Comparison of ENCODE assay signal across 17 cellular contexts in the genomic region with DNA sequence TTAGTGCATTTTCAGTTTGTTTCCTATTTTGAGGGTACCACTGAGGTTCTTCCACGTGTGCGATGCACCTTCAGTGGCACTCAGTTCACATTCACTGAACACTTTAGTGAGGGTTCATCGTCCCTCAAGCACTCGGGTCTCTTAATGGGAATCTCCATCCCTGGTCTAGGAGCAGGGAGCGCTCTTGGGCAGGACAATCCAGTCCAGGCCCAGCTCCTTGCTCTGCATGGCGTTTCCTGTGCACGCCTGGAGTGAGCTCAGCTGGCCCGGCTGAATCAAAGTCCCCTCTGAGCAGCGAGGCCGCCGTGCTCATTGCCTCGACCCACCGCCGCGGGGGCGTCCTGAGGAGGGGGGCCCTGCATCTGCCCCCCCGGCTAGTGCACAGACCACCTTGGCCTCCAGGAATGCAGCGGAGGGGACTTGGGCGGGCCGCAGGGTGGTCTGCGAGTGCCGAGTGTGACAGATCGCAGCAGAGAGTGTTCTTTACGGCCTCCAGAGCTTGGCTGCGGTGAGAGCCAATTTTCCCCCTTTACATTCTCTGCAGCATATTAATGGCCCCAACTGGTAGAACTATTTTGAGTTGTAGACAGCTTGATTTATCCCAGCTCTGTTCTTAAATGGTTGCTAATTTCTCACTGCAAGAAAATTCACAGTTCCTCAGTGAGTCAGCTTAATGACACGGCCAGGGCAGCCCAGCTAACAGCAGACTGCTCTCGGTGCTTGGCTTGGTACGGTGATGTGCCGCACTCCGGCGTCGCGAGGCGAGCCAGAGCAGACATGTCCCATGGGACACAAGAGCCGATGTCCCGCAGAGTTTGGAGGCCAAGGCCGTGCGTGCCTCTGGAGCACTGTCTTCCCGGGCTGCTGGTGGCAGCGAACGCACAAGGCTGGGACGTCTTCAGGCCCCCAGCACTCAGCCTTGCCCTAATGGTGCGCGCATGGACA. TPM values are rescaled to one million over a fixed set of nuclear protein-coding genes. Genes with fewer than 3 reads are reported as not detected.
DNase-seq lines count a peak whose midpoint lies in the region; ATAC-seq, FAIRE-seq and TF ChIP-seq lines count a peak whose summit lies in the region.
"Had no signal": no experiment of that assay in that cellular context is flagged by ENCODE, and none has a peak within 500 bp of the region (broad histone marks: within the 10 kb centered on the region; RNA-seq: fewer than 3 reads in every experiment).

No MANE protein-coding gene starts in this region.

- H3K4me3 ChIP-seq in GM23248 (no peak overlapping the region), H1 (ENCODE audit: extremely low read depth in 1 of 4, insufficient read depth in 2 of 4, low read depth in 3 of 4, low read length in 4 of 4) (no peak overlapping the region)
- H3K4me3 ChIP-seq: tibial nerve had no signal

- no peak overlapping the region for H2AK5ac ChIP-seq in H1 (ENCODE audit: low read depth, low read length)

- WGBS in GM23248 (ENCODE audit: low coverage in 1 of 2, low lambda C conversion rate in 2 of 2, missing lambda C conversion rate in 2 of 2), 2 experiments: 58 to 61% methylated on average over 43 to 44 of the region's 44 CpGs
- 92% methylated on average over 44 of the region's 44 CpGs; no CpG with 5 or more reads in 1 of the 2 experiments for WGBS in H1 (ENCODE audit: extremely low coverage in 1 of 2, insufficient coverage in 1 of 2, insufficient read length in 1 of 2, insufficient replicate concordance in 2 of 2, low coverage in 1 of 2, low lambda C conversion rate in 2 of 2, missing lambda C conversion rate in 1 of 2), 2 experiments

- H2BK15ac ChIP-seq in H1 (ENCODE audit: low read length): no peak overlapping the region

- peaks cover 38% of the 10 kb centered on the region for H3F3A ChIP-seq in GM23248 (ENCODE audit: insufficient read depth)

- peaks cover 8% of the 10 kb centered on the region for H3K79me1 ChIP-seq in H1 (ENCODE audit: low read depth, low read length)

- no peak for FAIRE-seq in H1 (lab: Jason Lieb, UNC)
- FAIRE-seq: GM12892 had no signal

- peak overlapping the region; percentile 25; the same call in 1 of the 2 replicates for H4K8ac ChIP-seq in H1 (ENCODE audit: extremely low read depth, insufficient read depth, low read length)

- DNase-seq in A172 (ENCODE audit: low spot score): peak; percentile 82
- DNase-seq in GM23248: peak; percentile 82
- DNase-seq in H1 (ENCODE audit: low read depth in 1 of 2, low spot score in 2 of 2): no peak
- DNase-seq in foreskin keratinocyte: no peak
- DNase-seq: activated naive CD4-positive, alpha-beta T cell treated with Interleukin-2 at 50 U/mL for 16 hours; AML-193; DND-41; NCI-H1092; occipital lobe had no signal

- H3K4me1 Mint-ChIP-seq in nephron: peaks cover 38% of the 10 kb centered on the region

- CTCF ChIA-PET in H1 (lab: Charles Lee; ENCODE audit: partially characterized antibody): interaction anchor here (0.7 to 5.0 kb wide), 8 partner anchors 12 to 302 kb away, joined by 3 to 51 read pairs (median 4); no protein-coding TSS in a partner anchor

- no peak overlapping the region for H3K18ac ChIP-seq in H1 (ENCODE audit: extremely low read depth, low read length)

- POLR2A ChIA-PET in H1 (lab: Charles Lee; ENCODE audit: partially characterized antibody): interaction anchor here (0.6 kb wide), 1 partner anchor 412 kb away, joined by 3 read pairs; no protein-coding TSS in a partner anchor

- no peaks in the 10 kb centered on the region for H3K9me3 ChIP-seq in GM23248 (ENCODE audit: low read depth)
- no peaks in the 10 kb centered on the region for H3K9me3 ChIP-seq in H1 (ENCODE audit: insufficient read depth in 2 of 2, low read depth in 1 of 2, low read length in 1 of 2)
- H3K9me3 ChIP-seq: tibial nerve had no signal

- peak overlapping the region; percentile 17 to 50 (median 40) for H3K4me3 Mint-ChIP-seq in nephron

- H2BK20ac ChIP-seq in H1 (ENCODE audit: low read length): no peak overlapping the region

- no peaks in the 10 kb centered on the region for H3K9me3 Mint-ChIP-seq in nephron

- TF ChIP-seq CTCF in H1 (IDR thresholded peaks at IDR 0.05; ENCODE audit: control extremely low read depth in 1 of 3, insufficient read depth in 1 of 3, low read depth in 1 of 3, low read length in 3 of 3) (no peak), nephron (IDR thresholded peaks at IDR 0.05; ENCODE audit: unreplicated experiment in 3 of 3) (no peak), foreskin keratinocyte (conservative IDR thresholded peaks at IDR 0.05) (no peak)

- no peaks in the 10 kb centered on the region for H4K20me1 ChIP-seq in GM23248 (ENCODE audit: insufficient read depth)
- peaks cover 0 to 15% of the 10 kb centered on the region in 2 experiments for H4K20me1 ChIP-seq in H1 (replicated peaks in 1 of 2; ENCODE audit: control insufficient read depth in 1 of 2, insufficient read depth in 2 of 2, low read length in 2 of 2)

- H3K36me3 ChIP-seq in GM23248 (ENCODE audit: low read depth) (no peaks in the 10 kb centered on the region), H1 (ENCODE audit: control insufficient read depth in 2 of 4, insufficient read depth in 4 of 4, low read length in 3 of 4) (peaks cover 0 to 10% (median 0%) of the 10 kb centered on the region in 4 experiments; a peak in 2 of 8 replicates)

- no peak overlapping the region; the same call in 1 of the 2 replicates for H2BK5ac ChIP-seq in H1 (ENCODE audit: low read depth, low read length)

- H3K27ac ChIP-seq in GM23248 (peak overlapping the region; percentile 72), H1 (ENCODE audit: low read depth, low read length) (no peak overlapping the region), foreskin keratinocyte (no peak overlapping the region)
- H3K27ac ChIP-seq: epithelial cell of prostate, tibial nerve had no signal

- no peaks in the 10 kb centered on the region for H3K9me2 ChIP-seq in GM23248 (ENCODE audit: insufficient read depth)

- H3K27me3 Mint-ChIP-seq in nephron (ENCODE audit: low read depth): no peaks in the 10 kb centered on the region

- no peak overlapping the region for H3K4ac ChIP-seq in H1 (replicated peaks; ENCODE audit: insufficient read length, low read depth, low read length)

- H3K4me1 ChIP-seq in GM23248 (ENCODE audit: insufficient read depth) (peaks cover 39% of the 10 kb centered on the region), H1 (replicated peaks in 1 of 4; ENCODE audit: control insufficient read depth in 3 of 4, insufficient read depth in 4 of 4, low read length in 3 of 4) (no peaks in the 10 kb centered on the region), foreskin keratinocyte (no peaks in the 10 kb centered on the region)

- H2BK120ac ChIP-seq in H1 (replicated peaks; ENCODE audit: low read depth, low read length): no peak overlapping the region

- H3K23me2 ChIP-seq in H1 (ENCODE audit: low read depth, low read length): no peaks in the 10 kb centered on the region

- H3K9ac ChIP-seq in GM23248 (no peak overlapping the region), H1 (replicated peaks in 1 of 4; ENCODE audit: extremely low read depth in 1 of 4, low read depth in 3 of 4, low read length in 3 of 4) (no peak overlapping the region)

- ATAC-seq in HG03045 (IDR thresholded peaks at IDR 0.05; ENCODE audit: unreplicated experiment): no peak
- no peak for ATAC-seq in HG03095 (IDR thresholded peaks at IDR 0.05; ENCODE audit: unreplicated experiment)
- ATAC-seq in foreskin keratinocyte: no peak
- no peak for ATAC-seq in HG02970 (IDR thresholded peaks at IDR 0.05; ENCODE audit: low FRiP score, unreplicated experiment)

- H3K14ac ChIP-seq in H1 (ENCODE audit: insufficient read length): no peak overlapping the region

- H2AFZ ChIP-seq in GM23248 (no peak overlapping the region), H1 (ENCODE audit: low read length) (no peak overlapping the region)

- no peaks in the 10 kb centered on the region for H3K27me3 ChIP-seq in GM23248 (replicated peaks; ENCODE audit: insufficient read depth)
- no peaks in the 10 kb centered on the region for H3K27me3 ChIP-seq in H1 (replicated peaks in 1 of 4; ENCODE audit: control insufficient read depth in 3 of 4, extremely low read depth in 1 of 4, insufficient read depth in 3 of 4, low read length in 3 of 4)
- H3K27me3 ChIP-seq in foreskin keratinocyte: no peaks in the 10 kb centered on the region
- H3K27me3 ChIP-seq: tibial nerve had no signal

- in situ Hi-C loops in GM23248 (cut with MboI): no loop called here

- no peak for TF ChIP-seq POLR2A in H1 (IDR thresholded peaks at IDR 0.05; ENCODE audit: control extremely low read depth in 1 of 2, low read depth in 2 of 2, low read length in 2 of 2)

- no peak overlapping the region for H4K5ac ChIP-seq in H1 (ENCODE audit: insufficient read length, low read depth, low read length)

- H3K4me2 ChIP-seq in GM23248 (ENCODE audit: unreplicated experiment) (peak overlapping the region; percentile 33), H1 (ENCODE audit: insufficient read depth in 1 of 2, low read depth in 2 of 2, low read length in 2 of 2) (no peak overlapping the region)

- H2BK12ac ChIP-seq in H1 (ENCODE audit: low read depth, low read length): no peak overlapping the region

- H3K36me3 Mint-ChIP-seq in nephron (ENCODE audit: low read depth): peaks cover 14% of the 10 kb centered on the region

- H3K23ac ChIP-seq in H1 (ENCODE audit: insufficient read length): no peak overlapping the region

- TF ChIP-seq EP300 in H1 (IDR thresholded peaks at IDR 0.05; ENCODE audit: borderline replicate concordance in 1 of 2, low read depth in 2 of 2, low read length in 2 of 2): no peak

- H3K27ac Mint-ChIP-seq in nephron: peak overlapping the region; percentile 88 to 94 (median 88)

- H3K56ac ChIP-seq in H1 (replicated peaks; ENCODE audit: insufficient read length, low read depth, low read length): no peak overlapping the region

- no peak for TF ChIP-seq RAD21 in H1 (IDR thresholded peaks at IDR 0.05 in 1 of 2, conservative IDR thresholded peaks at IDR 0.05 in 1 of 2; ENCODE audit: low read depth in 2 of 2, low read length in 2 of 2)

- H3K79me2 ChIP-seq in GM23248 (ENCODE audit: insufficient read depth): no peaks in the 10 kb centered on the region
- H3K79me2 ChIP-seq in H1 (ENCODE audit: control insufficient read depth in 1 of 2, insufficient read depth in 2 of 2, low read length in 2 of 2): no peaks in the 10 kb centered on the region

- no peak overlapping the region for H4K91ac ChIP-seq in H1 (replicated peaks; ENCODE audit: insufficient read length, low read length)

RNA-seq across cellular contexts. Expression of gene SNAP47, which starts 39.8 kb away (rescaled TPM):
- total RNA-seq in A172 (2014; rRNA removed; shearing (Covaris generic)): 89.0 and 105 TPM in 2 replicates
- total RNA-seq in GM23248 (2014; rRNA removed; shearing (Covaris generic)): 30.5 and 40.1 TPM in 2 replicates
- 29.3 and 32.6 TPM in 2 replicates for polyA plus RNA-seq in GM23248 (2016; fragmentation: Nextera tagmentation; extraction: Ambion mirVana)
- total RNA-seq in H1 (2021; fragmentation: NEBNext Ultra II Directional; extraction: Animal tissue kit (Norgen Biotek cat#: 25700)): 34.5 and 42.2 TPM in 2 replicates
- 37.6 and 50.6 TPM in 2 replicates for polyA plus RNA-seq in H1 (2011; rRNA removed)
- polyA plus RNA-seq in H1 (2011; cell fraction: cytosol; rRNA removed): 49.1 TPM
- polyA plus RNA-seq in H1 (2011; cell fraction: nucleus; rRNA removed): 50.5 TPM
- polyA plus RNA-seq in H1 (2012, experiment 1 of 2): 35.1 to 40.8 TPM (median 39.9 TPM) in 4 replicates
- 46.2 TPM for polyA plus RNA-seq in H1 (2012, experiment 2 of 2)
- polyA plus RNA-seq in H1 (2013, experiment 1 of 2): 20.2 TPM
- polyA plus RNA-seq in H1 (2013, experiment 2 of 2): 20.5 TPM
- 38.0 and 45.5 TPM in 2 replicates for polyA minus RNA-seq in H1 (2011; rRNA and poly(A)+ RNA removed)
- 21.7 TPM for polyA minus RNA-seq in H1 (2011; cell fraction: cytosol; rRNA and poly(A)+ RNA removed)
- polyA minus RNA-seq in H1 (2011; cell fraction: nucleus; rRNA and poly(A)+ RNA removed): 58.7 TPM
- 30.9 and 33.1 TPM in 2 replicates for total RNA-seq in foreskin keratinocyte
- 25.1 and 27.0 TPM in 2 replicates for polyA plus RNA-seq in foreskin keratinocyte

RNA-seq across cellular contexts. Expression of gene JMJD4, which starts 39.9 kb away (rescaled TPM):
- total RNA-seq in A172 (2014; rRNA removed; shearing (Covaris generic)): 42.8 and 49.1 TPM in 2 replicates
- 25.8 and 26.9 TPM in 2 replicates for total RNA-seq in GM23248 (2014; rRNA removed; shearing (Covaris generic))
- 16.1 and 17.3 TPM in 2 replicates for polyA plus RNA-seq in GM23248 (2016; fragmentation: Nextera tagmentation; extraction: Ambion mirVana)
- 13.0 and 13.2 TPM in 2 replicates for total RNA-seq in H1 (2021; fragmentation: NEBNext Ultra II Directional; extraction: Animal tissue kit (Norgen Biotek cat#: 25700))
- polyA plus RNA-seq in H1 (2011; rRNA removed): 23.3 and 34.0 TPM in 2 replicates
- polyA plus RNA-seq in H1 (2011; cell fraction: cytosol; rRNA removed): 16.8 TPM
- polyA plus RNA-seq in H1 (2011; cell fraction: nucleus; rRNA removed): 32.3 TPM
- 7.5 to 14.7 TPM (median 13.9 TPM) in 4 replicates for polyA plus RNA-seq in H1 (2012, experiment 1 of 2)
- 14.4 TPM for polyA plus RNA-seq in H1 (2012, experiment 2 of 2)
- polyA plus RNA-seq in H1 (2013, experiment 1 of 2): 6.7 TPM
- 6.6 TPM for polyA plus RNA-seq in H1 (2013, experiment 2 of 2)
- 28.2 and 34.3 TPM in 2 replicates for polyA minus RNA-seq in H1 (2011; rRNA and poly(A)+ RNA removed)
- polyA minus RNA-seq in H1 (2011; cell fraction: cytosol; rRNA and poly(A)+ RNA removed): 14.8 TPM
- 83.8 TPM for polyA minus RNA-seq in H1 (2011; cell fraction: nucleus; rRNA and poly(A)+ RNA removed)
- 24.2 and 26.2 TPM in 2 replicates for total RNA-seq in foreskin keratinocyte
- 23.6 and 24.6 TPM in 2 replicates for polyA plus RNA-seq in foreskin keratinocyte

RNA-seq across cellular contexts. Expression of gene PRSS38, which starts 40.5 kb away (rescaled TPM):
- not detected in 2 replicates for total RNA-seq in A172 (2014; rRNA removed; shearing (Covaris generic))
- not detected in 2 replicates for total RNA-seq in GM23248 (2014; rRNA removed; shearing (Covaris generic))
- polyA plus RNA-seq in GM23248 (2016; fragmentation: Nextera tagmentation; extraction: Ambion mirVana): not detected in 2 replicates
- not detected in 2 replicates for total RNA-seq in H1 (2021; fragmentation: NEBNext Ultra II Directional; extraction: Animal tissue kit (Norgen Biotek cat#: 25700))
- polyA plus RNA-seq in H1 (2011; rRNA removed): not detected in 2 replicates
- polyA plus RNA-seq in H1 (2011; cell fraction: cytosol; rRNA removed): not detected
- polyA plus RNA-seq in H1 (2011; cell fraction: nucleus; rRNA removed): not detected
- not detected in 4 replicates for polyA plus RNA-seq in H1 (2012, experiment 1 of 2)
- not detected for polyA plus RNA-seq in H1 (2012, experiment 2 of 2)
- not detected for polyA plus RNA-seq in H1 (2013, experiment 1 of 2)
- not detected for polyA plus RNA-seq in H1 (2013, experiment 2 of 2)
- not detected in 2 replicates for polyA minus RNA-seq in H1 (2011; rRNA and poly(A)+ RNA removed)
- not detected for polyA minus RNA-seq in H1 (2011; cell fraction: cytosol; rRNA and poly(A)+ RNA removed)
- not detected for polyA minus RNA-seq in H1 (2011; cell fraction: nucleus; rRNA and poly(A)+ RNA removed)
- not detected in 2 replicates for total RNA-seq in foreskin keratinocyte
- not detected in 2 replicates for polyA plus RNA-seq in foreskin keratinocyte
- total RNA-seq: lung microvascular endothelial cell, occipital lobe, tibial nerve had no signal

Comparison
In these comparisons a context has a peak if more than half of its experiments do, and no peak if none do; other contexts are left out.
1. DNase-seq: peak in A172 (single experiment) and GM23248 (single experiment); none in H1 (0 of 2) and foreskin keratinocyte (0 of 2).